16 cellular contexts compared by ENCODE assay signal in the genomic region with DNA sequence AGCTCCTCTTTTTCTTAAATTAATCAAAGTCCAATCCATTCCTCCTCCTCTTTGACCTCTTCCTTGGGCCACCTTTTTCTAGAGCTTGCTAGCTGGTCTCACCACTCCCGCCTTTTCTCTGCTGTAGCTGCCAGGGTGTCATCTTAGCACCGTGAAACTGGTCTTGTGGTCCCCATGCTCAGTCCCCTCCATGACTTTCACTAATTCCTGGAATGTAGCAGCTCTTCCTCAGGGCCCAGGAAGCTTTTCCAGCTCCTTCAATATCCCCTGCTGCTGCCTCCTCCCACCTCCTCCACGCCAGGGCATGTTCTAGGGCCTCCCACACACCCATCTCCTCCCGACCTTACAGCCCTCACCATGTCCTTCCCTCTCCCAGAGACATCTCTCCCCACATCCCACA.
DNase-seq lines count a peak whose midpoint lies in the region; ATAC-seq, FAIRE-seq and TF ChIP-seq lines count a peak whose summit lies in the region.
"Had no signal": no experiment of that assay in that cellular context is flagged by ENCODE, and none has a peak within 500 bp of the region (broad histone marks: within the 10 kb centered on the region; RNA-seq: fewer than 3 reads in every experiment).

No MANE protein-coding gene starts in this region.

- H3K27ac ChIP-seq in GM23338 (ENCODE audit: low read depth) (no peak overlapping the region), H1 (ENCODE audit: low read depth, low read length) (no peak overlapping the region), mesendoderm (ENCODE audit: low read depth, low read length) (no peak overlapping the region), trophoblast cell (ENCODE audit: low read depth, low read length) (no peak overlapping the region), kidney (ENCODE audit: low read depth in 2 of 2, low read length in 2 of 2) (no peak overlapping the region)
- H3K27ac ChIP-seq: BLaER1 treated with 17β-estradiol and CSF1 and Interleukin-3, amounts not matched to agents 10 nM and 100 nM had no signal

- H3K79me1 ChIP-seq in H1 (ENCODE audit: low read depth, low read length) (no peaks in the 10 kb centered on the region), mesendoderm (ENCODE audit: low read length) (no peaks in the 10 kb centered on the region), trophoblast cell (ENCODE audit: low read length) (peaks cover 2% of the 10 kb centered on the region)

- FAIRE-seq in H1 (lab: Jason Lieb, UNC), result no peak
- no peak for FAIRE-seq in kidney (lab: Jason Lieb, UNC)
- FAIRE-seq: GM12878, H54 had no signal

- no peak overlapping the region for H4K91ac ChIP-seq in H1 (replicated peaks; ENCODE audit: insufficient read length, low read length)
- no peak overlapping the region for H4K91ac ChIP-seq in trophoblast cell (ENCODE audit: low read depth, low read length)

- no peak overlapping the region for H3K14ac ChIP-seq in H1 (ENCODE audit: insufficient read length)
- no peak overlapping the region for H3K14ac ChIP-seq in trophoblast cell (ENCODE audit: low read length)

- H3K9ac ChIP-seq in H1 (replicated peaks in 1 of 4; ENCODE audit: extremely low read depth in 1 of 4, low read depth in 3 of 4, low read length in 3 of 4) (no peak overlapping the region), mesendoderm (ENCODE audit: low read length) (no peak overlapping the region), trophoblast cell (ENCODE audit: low read length) (no peak overlapping the region), kidney (ENCODE audit: low read length in 2 of 2) (no peak overlapping the region)
- H3K9ac ChIP-seq: BLaER1 treated with 17β-estradiol and CSF1 and Interleukin-3, amounts not matched to agents 10 nM and 100 nM had no signal

- no peak overlapping the region for H4K12ac ChIP-seq in trophoblast cell (ENCODE audit: low read depth, low read length)

- H2AFZ ChIP-seq in GM23338 (0 out of 2 replicates have a peak overlapping the region, but pooled peaks have one; percentile 28), H1 (ENCODE audit: low read length) (0 out of 2 replicates have a peak overlapping the region, but pooled peaks have one; percentile 44), trophoblast cell (ENCODE audit: insufficient read depth, low read length, poor library complexity) (no peak overlapping the region)

- no peak for TF ChIP-seq EP300 in H1 (IDR thresholded peaks at IDR 0.05; ENCODE audit: borderline replicate concordance in 1 of 2, low read depth in 2 of 2, low read length in 2 of 2)

- TF ChIP-seq RAD21 in H1 (IDR thresholded peaks at IDR 0.05 in 1 of 2, conservative IDR thresholded peaks at IDR 0.05 in 1 of 2; ENCODE audit: low read depth in 2 of 2, low read length in 2 of 2), result no peak

- no peak overlapping the region for H3K27ac Mint-ChIP-seq in GM23338
- H3K27ac Mint-ChIP-seq: CD8-positive, alpha-beta T cell had no signal

- no peaks in the 10 kb centered on the region for H3K9me3 Mint-ChIP-seq in GM23338
- H3K9me3 Mint-ChIP-seq: CD8-positive, alpha-beta T cell had no signal

- H3K36me3 ChIP-seq in GM23338 (ENCODE audit: insufficient read depth), result no peaks in the 10 kb centered on the region
- no peaks in the 10 kb centered on the region for H3K36me3 ChIP-seq in H1 (ENCODE audit: control insufficient read depth in 2 of 4, insufficient read depth in 4 of 4, low read length in 3 of 4)
- H3K36me3 ChIP-seq in mesendoderm (ENCODE audit: control insufficient read depth, insufficient read depth, low read length), result no peaks in the 10 kb centered on the region
- H3K36me3 ChIP-seq in trophoblast cell (ENCODE audit: control insufficient read depth in 1 of 2, insufficient read depth in 2 of 2, low read length in 2 of 2), result no peaks in the 10 kb centered on the region
- H3K36me3 ChIP-seq in kidney (ENCODE audit: control insufficient read depth in 1 of 2, insufficient read depth in 2 of 2, low read length in 2 of 2), result no peaks in the 10 kb centered on the region
- no peaks in the 10 kb centered on the region for H3K36me3 ChIP-seq in BE2C
- H3K36me3 ChIP-seq: BLaER1 treated with 17β-estradiol and CSF1 and Interleukin-3, amounts not matched to agents 10 nM and 100 nM had no signal

- H3K36me3 Mint-ChIP-seq in GM23338 (ENCODE audit: low read depth), result no peaks in the 10 kb centered on the region
- H3K36me3 Mint-ChIP-seq: CD8-positive, alpha-beta T cell had no signal

- intact Hi-C loops in kidney (cut with DNase I), result no loop called here

- peaks cover 4% of the 10 kb centered on the region for H3K27me3 Mint-ChIP-seq in GM23338 (ENCODE audit: insufficient read depth, low read depth, poor library complexity)

- H2BK120ac ChIP-seq in H1 (replicated peaks; ENCODE audit: low read depth, low read length), result no peak overlapping the region
- H2BK120ac ChIP-seq in mesendoderm (ENCODE audit: low read depth, low read length), result no peak overlapping the region
- no peak overlapping the region for H2BK120ac ChIP-seq in trophoblast cell (ENCODE audit: insufficient read depth, low read length, poor library complexity)

- H3K23ac ChIP-seq in H1 (ENCODE audit: insufficient read length) (no peak overlapping the region), mesendoderm (ENCODE audit: low read length) (no peak overlapping the region), trophoblast cell (ENCODE audit: low read length) (no peak overlapping the region)

- H3K4me1 Mint-ChIP-seq in GM23338, result peaks cover 25% of the 10 kb centered on the region

- H3K4ac ChIP-seq in H1 (replicated peaks; ENCODE audit: insufficient read length, low read depth, low read length) (no peak overlapping the region), mesendoderm (ENCODE audit: low read depth, low read length) (no peak overlapping the region), trophoblast cell (ENCODE audit: low read depth, low read length) (no peak overlapping the region)

- TF ChIP-seq CTCF in GM23338 (conservative IDR thresholded peaks at IDR 0.05; ENCODE audit: low read depth in 2 of 2) (no peak), H1 (IDR thresholded peaks at IDR 0.05; ENCODE audit: control extremely low read depth in 1 of 3, insufficient read depth in 1 of 3, low read depth in 1 of 3, low read length in 3 of 3) (no peak), kidney (IDR thresholded peaks at IDR 0.05; ENCODE audit: borderline replicate concordance, extremely low read depth, insufficient read depth) (no peak), BE2C (IDR thresholded peaks at IDR 0.05; ENCODE audit: low read depth, low read length) (no peak)

- 85% methylated on average over 4 of the region's 4 CpGs; no CpG with 5 or more reads in 1 of the 2 experiments for WGBS in H1 (ENCODE audit: extremely low coverage in 1 of 2, insufficient coverage in 1 of 2, insufficient read length in 1 of 2, insufficient replicate concordance in 2 of 2, low coverage in 1 of 2, low lambda C conversion rate in 2 of 2, missing lambda C conversion rate in 1 of 2), 2 experiments
- WGBS in mesendoderm (ENCODE audit: extremely low coverage, insufficient coverage, low lambda C conversion rate), result no CpG with 5 or more reads among the region's 4 CpGs
- WGBS in trophoblast cell (ENCODE audit: extremely low coverage, insufficient coverage, insufficient read length), result no CpG with 5 or more reads among the region's 4 CpGs

- H3K4me1 ChIP-seq in GM23338 (ENCODE audit: insufficient read depth), result peaks cover 16% of the 10 kb centered on the region; the same call in 1 of the 2 replicates
- H3K4me1 ChIP-seq in H1 (replicated peaks in 1 of 4; ENCODE audit: control insufficient read depth in 3 of 4, insufficient read depth in 4 of 4, low read length in 3 of 4), result peaks cover 0 to 5% (median 3%) of the 10 kb centered on the region in 4 experiments; a peak in 4 of 7 replicates
- no peaks in the 10 kb centered on the region for H3K4me1 ChIP-seq in mesendoderm (ENCODE audit: control insufficient read depth, low read depth, low read length)
- peaks cover 0 to 2% of the 10 kb centered on the region in 2 experiments for H3K4me1 ChIP-seq in trophoblast cell (ENCODE audit: control insufficient read depth in 1 of 2, insufficient read depth in 2 of 2, low read length in 2 of 2)
- no peaks in the 10 kb centered on the region for H3K4me1 ChIP-seq in kidney (ENCODE audit: control insufficient read depth in 1 of 2, insufficient read depth in 1 of 2, low read depth in 1 of 2, low read length in 2 of 2)
- H3K4me1 ChIP-seq in BE2C, result no peaks in the 10 kb centered on the region

- 0 out of 2 replicates have a peak, but pooled peaks cover 2% of the 10 kb centered on the region for H3K9me2 ChIP-seq in GM23338 (ENCODE audit: insufficient read depth)

- TF ChIP-seq POLR2A in H1 (IDR thresholded peaks at IDR 0.05; ENCODE audit: control extremely low read depth in 1 of 2, low read depth in 2 of 2, low read length in 2 of 2), result no peak

- H2BK15ac ChIP-seq in H1 (ENCODE audit: low read length), result no peak overlapping the region
- H2BK15ac ChIP-seq in mesendoderm (replicated peaks; ENCODE audit: low read depth), result no peak overlapping the region

- H3F3A ChIP-seq in GM23338 (replicated peaks; ENCODE audit: low read depth), result no peaks in the 10 kb centered on the region

- H3K79me2 ChIP-seq in GM23338 (replicated peaks; ENCODE audit: insufficient read depth) (no peaks in the 10 kb centered on the region), H1 (ENCODE audit: control insufficient read depth in 1 of 2, insufficient read depth in 2 of 2, low read length in 2 of 2) (no peaks in the 10 kb centered on the region), mesendoderm (ENCODE audit: control insufficient read depth, insufficient read depth, low read length) (no peaks in the 10 kb centered on the region), trophoblast cell (ENCODE audit: control insufficient read depth, insufficient read depth, low read length, poor library complexity) (no peaks in the 10 kb centered on the region)

- H3K4me3 ChIP-seq in GM23338 (no peak overlapping the region), H1 (ENCODE audit: extremely low read depth in 1 of 4, insufficient read depth in 2 of 4, low read depth in 3 of 4, low read length in 4 of 4) (no peak overlapping the region), mesendoderm (ENCODE audit: low read length) (no peak overlapping the region), trophoblast cell (ENCODE audit: low read depth, low read length) (no peak overlapping the region), kidney (ENCODE audit: low read length in 2 of 2) (no peak overlapping the region), BE2C (ENCODE audit: low read depth, low read length) (no peak overlapping the region)
- H3K4me3 ChIP-seq: BLaER1 treated with 17β-estradiol and CSF1 and Interleukin-3, amounts not matched to agents 10 nM and 100 nM; GM12878 had no signal

- H4K8ac ChIP-seq in H1 (ENCODE audit: extremely low read depth, insufficient read depth, low read length) (no peak overlapping the region), mesendoderm (ENCODE audit: low read depth, low read length) (no peak overlapping the region), trophoblast cell (ENCODE audit: low read depth, low read length) (peak overlapping the region; percentile 47)

- DNase-seq in GM23338 (ENCODE audit: low spot score) (peak; percentile 13), H1 (ENCODE audit: low read depth in 1 of 2, low spot score in 2 of 2) (no peak), mesendoderm (peak; percentile 73), trophoblast cell (no peak), kidney (no peak), BE2C (no peak), NCI-H187 treated with DMSO at 0.1 percent for 48 hours (lab: John Stamatoyannopoulos, UW) (no peak), anterior cingulate cortex (lab: John Stamatoyannopoulos, UW) (no peak)
- DNase-seq: 8988T; Calu3; CD8-positive, alpha-beta T cell; DMS79 treated with DMSO at 0.1 percent for 48 hours; HCEC 1CT had no signal

- H2BK12ac ChIP-seq in H1 (ENCODE audit: low read depth, low read length) (no peak overlapping the region), trophoblast cell (ENCODE audit: low read length) (no peak overlapping the region)

- H2BK20ac ChIP-seq in H1 (ENCODE audit: low read length), result no peak overlapping the region

- H2AK5ac ChIP-seq in H1 (ENCODE audit: low read depth, low read length) (no peak overlapping the region), mesendoderm (ENCODE audit: low read length) (no peak overlapping the region), trophoblast cell (ENCODE audit: low read length) (no peak overlapping the region)

- POLR2A ChIA-PET in H1 (lab: Charles Lee; ENCODE audit: partially characterized antibody), result no interaction called here

- H4K20me1 ChIP-seq in GM23338 (replicated peaks; ENCODE audit: insufficient read depth), result no peaks in the 10 kb centered on the region
- no peaks in the 10 kb centered on the region for H4K20me1 ChIP-seq in H1 (replicated peaks in 1 of 2; ENCODE audit: control insufficient read depth in 1 of 2, insufficient read depth in 2 of 2, low read length in 2 of 2)
- H4K20me1 ChIP-seq: BLaER1 treated with 17β-estradiol and CSF1 and Interleukin-3, amounts not matched to agents 10 nM and 100 nM had no signal

- H3K56ac ChIP-seq in H1 (replicated peaks; ENCODE audit: insufficient read length, low read depth, low read length) (no peak overlapping the region), mesendoderm (ENCODE audit: low read length) (no peak overlapping the region)

- no peak overlapping the region for H3K18ac ChIP-seq in H1 (ENCODE audit: extremely low read depth, low read length)
- H3K18ac ChIP-seq in mesendoderm (ENCODE audit: low read length), result no peak overlapping the region
- no peak overlapping the region for H3K18ac ChIP-seq in trophoblast cell (ENCODE audit: low read length)

- H3K23me2 ChIP-seq in H1 (ENCODE audit: low read depth, low read length), result no peaks in the 10 kb centered on the region

- no peak for ATAC-seq in GM23338
- ATAC-seq: CD8-positive, alpha-beta T cell; GM12878 had no signal

- H2BK5ac ChIP-seq in H1 (ENCODE audit: low read depth, low read length) (0 out of 2 replicates have a peak overlapping the region, but pooled peaks have one; percentile 2), mesendoderm (ENCODE audit: low read length) (no peak overlapping the region), trophoblast cell (ENCODE audit: low read depth, low read length, poor library complexity) (no peak overlapping the region)

- H4K5ac ChIP-seq in H1 (ENCODE audit: insufficient read length, low read depth, low read length), result no peak overlapping the region
- H4K5ac ChIP-seq in mesendoderm (ENCODE audit: low read length), result no peak overlapping the region

- H3K4me2 ChIP-seq in GM23338 (no peak overlapping the region), H1 (ENCODE audit: insufficient read depth in 1 of 2, low read depth in 2 of 2, low read length in 2 of 2) (no peak overlapping the region), mesendoderm (ENCODE audit: low read length) (no peak overlapping the region), trophoblast cell (ENCODE audit: low read length) (no peak overlapping the region)
- H3K4me2 ChIP-seq: BLaER1 treated with 17β-estradiol and CSF1 and Interleukin-3, amounts not matched to agents 10 nM and 100 nM had no signal

- H3K27me3 ChIP-seq in GM23338 (ENCODE audit: insufficient read depth) (no peaks in the 10 kb centered on the region), H1 (replicated peaks in 1 of 4; ENCODE audit: control insufficient read depth in 3 of 4, extremely low read depth in 1 of 4, insufficient read depth in 3 of 4, low read length in 3 of 4) (no peaks in the 10 kb centered on the region), mesendoderm (ENCODE audit: insufficient read depth, low read length, poor library complexity) (no peaks in the 10 kb centered on the region), trophoblast cell (ENCODE audit: insufficient read depth, low read length) (no peaks in the 10 kb centered on the region), BE2C (peaks cover 52% of the 10 kb centered on the region)
- H3K27me3 ChIP-seq: BLaER1 treated with 17β-estradiol and CSF1 and Interleukin-3, amounts not matched to agents 10 nM and 100 nM had no signal

- CTCF ChIA-PET in H1 (lab: Charles Lee; ENCODE audit: partially characterized antibody), result no interaction called here

- H3K9me3 ChIP-seq in H1 (ENCODE audit: insufficient read depth in 2 of 2, low read depth in 1 of 2, low read length in 1 of 2) (no peaks in the 10 kb centered on the region), trophoblast cell (ENCODE audit: insufficient read depth, low read depth, low read length) (no peaks in the 10 kb centered on the region), kidney (ENCODE audit: control insufficient read depth in 1 of 2, low read length in 2 of 2) (no peaks in the 10 kb centered on the region), BE2C (no peaks in the 10 kb centered on the region)
- H3K9me3 ChIP-seq: BLaER1 treated with 17β-estradiol and CSF1 and Interleukin-3, amounts not matched to agents 10 nM and 100 nM had no signal

- H3K4me3 Mint-ChIP-seq in GM23338, result no peak overlapping the region
- H3K4me3 Mint-ChIP-seq: CD8-positive, alpha-beta T cell had no signal

Comparison
In these comparisons a context has a peak if more than half of its experiments do, and no peak if none do; other contexts are left out.
1. DNase-seq: peak in GM23338 (single experiment) and mesendoderm (single experiment); none in H1 (0 of 2), trophoblast cell (0 of 2), kidney (single experiment), BE2C (single experiment), NCI-H187 treated with DMSO at 0.1 percent for 48 hours (single experiment) and anterior cingulate cortex (0 of 58).